ENCODE assay signal across 23 cellular contexts in genomic region chr6:116419069-116419468, GRCh38.
A peak's percentile ranks its signal among the peaks of the same experiment; 100 is the strongest.
DNase-seq lines count a peak whose midpoint lies in the region; TF ChIP-seq lines count a peak whose summit lies in the region.
"Had no signal": no experiment of that assay in that cellular context is flagged by ENCODE, and none has a peak within 500 bp of the region (broad histone marks: within the 10 kb centered on the region; RNA-seq: fewer than 3 reads in every experiment).

No MANE protein-coding gene starts in this region.

- no peaks in the 10 kb centered on the region for H3F3A ChIP-seq in MM.1S (ENCODE audit: insufficient read depth, low read length)

- H3K79me2 ChIP-seq in MM.1S (ENCODE audit: low read length): no peaks in the 10 kb centered on the region

- H3K9ac ChIP-seq in MM.1S (ENCODE audit: low read length): no peak overlapping the region

- no peak overlapping the region for H3K4me2 ChIP-seq in MM.1S (ENCODE audit: low read depth, low read length)

- H3K4me3 ChIP-seq in MM.1S (ENCODE audit: low read length): no peak overlapping the region
- H3K4me3 ChIP-seq: gastrocnemius medialis, ovary, thyroid gland had no signal

- H3K27ac ChIP-seq in MM.1S (ENCODE audit: low read length): no peak overlapping the region
- H3K27ac ChIP-seq: gastrocnemius medialis, ovary, thyroid gland had no signal

- no peaks in the 10 kb centered on the region for H3K9me2 ChIP-seq in MM.1S (replicated peaks; ENCODE audit: insufficient read depth, low read length)

- no peaks in the 10 kb centered on the region for H3K4me1 ChIP-seq in MM.1S (ENCODE audit: low read length)
- H3K4me1 ChIP-seq: thyroid gland had no signal

- H3K27me3 ChIP-seq in MM.1S (replicated peaks; ENCODE audit: insufficient read depth, low read length): no peaks in the 10 kb centered on the region
- H3K27me3 ChIP-seq: gastrocnemius medialis, ovary, thyroid gland had no signal

- no peak for TF ChIP-seq CTCF in MM.1S (IDR thresholded peaks at IDR 0.05; ENCODE audit: low read length)

- no peaks in the 10 kb centered on the region for H3K36me3 ChIP-seq in MM.1S (replicated peaks; ENCODE audit: insufficient read depth, low read length)
- H3K36me3 ChIP-seq: gastrocnemius medialis, ovary, thyroid gland had no signal

- no peaks in the 10 kb centered on the region for H3K9me3 ChIP-seq in MM.1S (replicated peaks; ENCODE audit: insufficient read depth, low read length)
- H3K9me3 ChIP-seq: gastrocnemius medialis, ovary, thyroid gland had no signal

- peak; percentile 54 for DNase-seq in EL
- peak; percentile 10 for DNase-seq in HPDE6-E6E7 (ENCODE audit: extremely low spot score)
- peak; percentile 31 for DNase-seq in amniotic epithelial cell (ENCODE audit: low read depth)
- peak; percentile 29 for DNase-seq in kidney glomerular epithelial cell (lab: John Stamatoyannopoulos, UW)
- no peak for DNase-seq in AG08396 (ENCODE audit: low spot score)
- DNase-seq in cortex of kidney (lab: John Stamatoyannopoulos, UW): no peak
- no peak for DNase-seq in MM.1S
- DNase-seq: activated CD4-positive, alpha-beta T cell treated with anti-CD3 and anti-CD28 coated beads, Interleukin-2, amount 50 U/mL, for 1 hour; activated gamma-delta T cell; amniotic stem cell; CD4-positive, CD25-positive, alpha-beta regulatory T cell; dermis blood vessel endothelial cell; gastrocnemius medialis; GF-D8; Karpas-422; mesendoderm; naive thymus-derived CD4-positive, alpha-beta T cell; NCI-H1105 treated with DMSO at 0.1 percent for 48 hours; NCI-H69; ovary; SIG-M5; T-helper 1 cell; thyroid gland had no signal

- no peaks in the 10 kb centered on the region for H4K20me1 ChIP-seq in MM.1S (ENCODE audit: insufficient read depth, low read length)

- H2AFZ ChIP-seq in MM.1S (ENCODE audit: low read length): no peak overlapping the region

Comparison
In these comparisons a context has a peak if more than half of its experiments do, and no peak if none do; other contexts are left out.
1. DNase-seq: peak in EL (single experiment), HPDE6-E6E7 (single experiment), amniotic epithelial cell (single experiment) and kidney glomerular epithelial cell (single experiment); none in AG08396 (single experiment), cortex of kidney (single experiment) and MM.1S (single experiment).